31 cellular contexts compared by ENCODE assay signal in genomic region chr1:34379911-34380310, GRCh38.
"Had no signal": no experiment of that assay in that cellular context is flagged by ENCODE, and none has a peak within 500 bp of the region (broad histone marks: within the 10 kb centered on the region; RNA-seq: fewer than 3 reads in every experiment).

No MANE protein-coding gene starts in this region.

- H3K9me3 Mint-ChIP-seq: dendritic cell treated with granulocyte-macrophage colony-stimulating factor and Interleukin-4, amounts not matched to agents 40 ng/mL and 50 ng/mL, for 4 days; endodermal cell; stimulated activated memory B cell treated with anti-CD40 and anti-IgM and Interleukin-4, amounts not matched to agents 10 μg/mL and 1 μg/mL and 100 μg/mL, for 72 hours; T-helper 2 cell treated with Interferon-gamma antibody and Interleukin-4, amounts not matched to agents 5 μg/mL and 100 μg/mL, for 36 hours had no signal

- H3K27ac ChIP-seq: esophagus muscularis mucosa, pancreas, psoas muscle, right atrium auricular region, suprapubic skin, tibial artery had no signal

- H3K36me3 Mint-ChIP-seq: activated naive CD8-positive, alpha-beta T cell; mesothelial cell of epicardium; naive thymus-derived CD4-positive, alpha-beta T cell; stimulated activated memory B cell treated with anti-CD40 and anti-IgM and Interleukin-4, amounts not matched to agents 10 μg/mL and 1 μg/mL and 100 μg/mL, for 72 hours had no signal

- H3K27me3 ChIP-seq: pancreas, right atrium auricular region had no signal

- FAIRE-seq: islet of Langerhans, pancreas had no signal

- H3K4me3 ChIP-seq: esophagus muscularis mucosa, pancreas, psoas muscle, right atrium auricular region, smooth muscle cell, suprapubic skin, tibial artery had no signal

- H3K4me3 Mint-ChIP-seq: activated naive CD8-positive, alpha-beta T cell; dendritic cell treated with granulocyte-macrophage colony-stimulating factor and Interleukin-4, amounts not matched to agents 40 ng/mL and 50 ng/mL, for 4 days; endodermal cell; mesothelial cell of epicardium; naive thymus-derived CD4-positive, alpha-beta T cell; stimulated activated memory B cell treated with anti-CD40 and anti-IgM and Interleukin-4, amounts not matched to agents 10 μg/mL and 1 μg/mL and 100 μg/mL, for 72 hours; T-helper 2 cell treated with Interferon-gamma antibody and Interleukin-4, amounts not matched to agents 5 μg/mL and 100 μg/mL, for 36 hours had no signal

- H3K27ac Mint-ChIP-seq: activated naive CD8-positive, alpha-beta T cell; dendritic cell treated with granulocyte-macrophage colony-stimulating factor and Interleukin-4, amounts not matched to agents 40 ng/mL and 50 ng/mL, for 4 days; endodermal cell; mesothelial cell of epicardium; naive thymus-derived CD4-positive, alpha-beta T cell; stimulated activated memory B cell treated with anti-CD40 and anti-IgM and Interleukin-4, amounts not matched to agents 10 μg/mL and 1 μg/mL and 100 μg/mL, for 72 hours; T-helper 2 cell treated with Interferon-gamma antibody and Interleukin-4, amounts not matched to agents 5 μg/mL and 100 μg/mL, for 36 hours had no signal

- H3K4me1 Mint-ChIP-seq: naive thymus-derived CD4-positive, alpha-beta T cell; stimulated activated memory B cell treated with anti-CD40 and anti-IgM and Interleukin-4, amounts not matched to agents 10 μg/mL and 1 μg/mL and 100 μg/mL, for 72 hours had no signal

- DNase-seq: activated CD4-positive, alpha-beta T cell treated with anti-CD3 and anti-CD28 coated beads for 48 hours; activated CD4-positive, alpha-beta T cell treated with anti-CD3 and anti-CD28 coated beads, Interleukin-2, amount 50 U/mL, for 48 hours; activated CD8-positive, alpha-beta memory T cell treated with anti-CD3 and anti-CD28 coated beads for 24 hours; activated effector memory CD4-positive, alpha-beta T cell treated with Interleukin-2 at 50 U/mL for 16 hours; activated naive CD4-positive, alpha-beta T cell treated with Interleukin-2 at 50 U/mL for 16 hours; anterior cingulate cortex; caudate nucleus; endodermal cell; foreskin melanocyte; left ventricle myocardium superior; mammary epithelial cell; naive thymus-derived CD4-positive, alpha-beta T cell; nucleus accumbens; pancreas; psoas muscle; stimulated activated CD4-positive, alpha-beta T cell treated with anti-CD3 and anti-CD28 coated beads, Interleukin-1b, Interleukin-23, amount 100 ng/mL, for 48 hours; stimulated activated CD4-positive, alpha-beta T cell treated with anti-CD3 and anti-CD28 coated beads, Interleukin-4, amount 100 ng/mL, for 4 hours; stimulated activated CD8-positive, alpha-beta memory T cell treated with anti-CD3 and anti-CD28 coated beads, Interleukin-4, amount 100 ng/mL, for 48 hours; T-helper 1 cell; tibial artery had no signal

- ATAC-seq: activated CD4-positive, CD25-positive, alpha-beta regulatory T cell treated with anti-CD3 and anti-CD28 coated beads, Interleukin-2, amount 50 U/mL, for 24 hours; left ventricle myocardium superior; naive thymus-derived CD4-positive, alpha-beta T cell; psoas muscle; stimulated activated memory B cell treated with anti-CD40 and anti-IgM and Interleukin-4, amounts not matched to agents 10 μg/mL and 1 μg/mL and 100 μg/mL, for 72 hours had no signal

- H3K36me3 ChIP-seq: esophagus muscularis mucosa, pancreas, right atrium auricular region, suprapubic skin, tibial artery had no signal

- H3K4me1 ChIP-seq: esophagus muscularis mucosa, pancreas, psoas muscle, right atrium auricular region, suprapubic skin, tibial artery had no signal
